Comparison of ENCODE assay signal across 15 cellular contexts in genomic region chr3:188303286-188303799, GRCh38.
"Had no signal": no experiment of that assay in that cellular context is flagged by ENCODE, and none has a peak within 500 bp of the region (broad histone marks: within the 10 kb centered on the region; RNA-seq: fewer than 3 reads in every experiment).

No MANE protein-coding gene starts in this region.

- H3K9me3 Mint-ChIP-seq: activated CD8-positive, alpha-beta T cell treated with anti-CD3 and anti-CD28 coated beads for 36 hours; activated T-cell treated with anti-CD3 and anti-CD28 coated beads, Interleukin-2, amount 50 U/mL, for 72 hours; stimulated activated effector memory CD8-positive, alpha-beta T cell treated with anti-CD3 and anti-CD28 coated beads, Interleukin-12 subunit alpha, Interleukin-12 subunit beta, amount 100 ng/mL, for 72 hours had no signal

- ATAC-seq: activated CD4-positive, alpha-beta T cell treated with anti-CD3 and anti-CD28 coated beads for 36 hours; activated CD8-positive, alpha-beta T cell treated with anti-CD3 and anti-CD28 coated beads for 36 hours; activated T-cell treated with anti-CD3 and anti-CD28 coated beads, Interleukin-2, amount 50 U/mL, for 72 hours; stimulated activated effector memory CD8-positive, alpha-beta T cell treated with anti-CD3 and anti-CD28 coated beads, Interleukin-12 subunit alpha, Interleukin-12 subunit beta, amount 100 ng/mL, for 72 hours had no signal

- H3K4me3 ChIP-seq: colonic mucosa, lower lobe of right lung, right atrium auricular region, transverse colon had no signal

- H3K27me3 Mint-ChIP-seq: activated CD4-positive, alpha-beta T cell treated with anti-CD3 and anti-CD28 coated beads for 36 hours; activated CD8-positive, alpha-beta T cell treated with anti-CD3 and anti-CD28 coated beads for 36 hours; naive B cell had no signal

- H3K4me3 Mint-ChIP-seq: activated CD4-positive, alpha-beta T cell treated with anti-CD3 and anti-CD28 coated beads for 36 hours; activated CD8-positive, alpha-beta T cell treated with anti-CD3 and anti-CD28 coated beads for 36 hours; naive B cell; stimulated activated effector memory CD8-positive, alpha-beta T cell treated with anti-CD3 and anti-CD28 coated beads, Interleukin-12 subunit alpha, Interleukin-12 subunit beta, amount 100 ng/mL, for 72 hours had no signal

- H3K27me3 ChIP-seq: colonic mucosa, neutrophil, right atrium auricular region, transverse colon had no signal

- H3K36me3 ChIP-seq: colonic mucosa, lower lobe of right lung, neutrophil, transverse colon had no signal

- H3K27ac ChIP-seq: colonic mucosa, lower lobe of right lung, neutrophil, right atrium auricular region had no signal

- DNase-seq: activated CD4-positive, alpha-beta T cell treated with anti-CD3 and anti-CD28 coated beads for 36 hours; activated CD8-positive, alpha-beta memory T cell treated with anti-CD3 and anti-CD28 coated beads, Interleukin-2, amount 50 U/mL, for 4 hours; activated CD8-positive, alpha-beta T cell treated with anti-CD3 and anti-CD28 coated beads for 36 hours; activated naive CD4-positive, alpha-beta T cell; activated T-cell treated with anti-CD3 and anti-CD28 coated beads, Interleukin-2, amount 50 U/mL, for 72 hours; colonic mucosa; lower lobe of right lung; midbrain; naive B cell; SW 1271; T-helper 9 cell; transverse colon had no signal

- H3K27ac Mint-ChIP-seq: activated CD4-positive, alpha-beta T cell treated with anti-CD3 and anti-CD28 coated beads for 36 hours; activated CD8-positive, alpha-beta T cell treated with anti-CD3 and anti-CD28 coated beads for 36 hours; activated T-cell treated with anti-CD3 and anti-CD28 coated beads, Interleukin-2, amount 50 U/mL, for 72 hours; stimulated activated effector memory CD8-positive, alpha-beta T cell treated with anti-CD3 and anti-CD28 coated beads, Interleukin-12 subunit alpha, Interleukin-12 subunit beta, amount 100 ng/mL, for 72 hours had no signal

- H3K9me3 ChIP-seq: colonic mucosa, lower lobe of right lung, neutrophil, right atrium auricular region, transverse colon had no signal
